In genomic region chr6:68307301-68307700, GRCh38 we compare ENCODE assay signal across 24 cellular contexts.
"Had no signal": no experiment of that assay in that cellular context is flagged by ENCODE, and none has a peak within 500 bp of the region (broad histone marks: within the 10 kb centered on the region; RNA-seq: fewer than 3 reads in every experiment).

No MANE protein-coding gene starts in this region.

- H3K27me3 ChIP-seq: neural progenitor cell, ovary, right lobe of liver, sigmoid colon, stomach, thyroid gland, tibial nerve, upper lobe of left lung, vagina had no signal

- H3K27ac ChIP-seq: neural progenitor cell, ovary, parathyroid adenoma, psoas muscle, right lobe of liver, sigmoid colon, stomach, thoracic aorta, thyroid gland, tibial nerve, upper lobe of left lung, vagina had no signal

- H3K36me3 ChIP-seq: neural progenitor cell, ovary, right lobe of liver, sigmoid colon, stomach, thoracic aorta, thyroid gland, tibial nerve, upper lobe of left lung, vagina had no signal

- H2AFZ ChIP-seq: neural progenitor cell, parathyroid adenoma had no signal

- H3K9me3 ChIP-seq: ovary, psoas muscle, right lobe of liver, sigmoid colon, thoracic aorta, thyroid gland, upper lobe of left lung, vagina had no signal

- ATAC-seq: psoas muscle; right cardiac atrium; right lobe of liver; stimulated activated effector memory CD8-positive, alpha-beta T cell treated with anti-CD3 and anti-CD28 coated beads, Interleukin-12 subunit alpha, Interleukin-12 subunit beta, amount 100 ng/mL, for 72 hours; stimulated activated naive B cell treated with anti-CD40 and anti-IgM and Interleukin-4, amounts not matched to agents 10 μg/mL and 1 μg/mL and 100 μg/mL, for 72 hours had no signal

- H3K4me3 ChIP-seq: neural progenitor cell, ovary, psoas muscle, right lobe of liver, sigmoid colon, stomach, thoracic aorta, thyroid gland, tibial nerve, upper lobe of left lung, vagina had no signal

- H3K4me1 ChIP-seq: neural progenitor cell, parathyroid adenoma, psoas muscle, right lobe of liver, sigmoid colon, stomach, thyroid gland, tibial nerve, upper lobe of left lung, vagina had no signal

- H3K4me2 ChIP-seq: neural progenitor cell had no signal

- H3K79me2 ChIP-seq: parathyroid adenoma had no signal

- DNase-seq: occipital lobe; ovary; posterior cingulate gyrus; psoas muscle; right cardiac atrium; right lobe of liver; sigmoid colon; small intestine; stimulated activated CD4-positive, alpha-beta T cell treated with anti-CD3 and anti-CD28 coated beads, Interleukin-15, amount 100 ng/mL, for 24 hours; stimulated activated CD4-positive, alpha-beta T cell treated with anti-CD3 and anti-CD28 coated beads, Interleukin-2, amount 100 ng/mL, for 24 hours; stimulated activated CD4-positive, alpha-beta T cell treated with anti-CD3 and anti-CD28 coated beads, Interleukin-2, amount 100 ng/mL, for 48 hours; stimulated activated CD4-positive, alpha-beta T cell treated with anti-CD3 and anti-CD28 coated beads, Interleukin-4, amount 100 ng/mL, for 24 hours; stimulated activated naive B cell treated with anti-CD40 and anti-IgM and Interleukin-4, amounts not matched to agents 10 μg/mL and 1 μg/mL and 100 μg/mL, for 72 hours; stimulated activated naive CD4-positive, alpha-beta T cell treated with Interleukin-2 at 50 U/mL for 16 hours; stomach; thyroid gland; trophoblast cell; upper lobe of left lung had no signal

- H3K9ac ChIP-seq: neural progenitor cell, parathyroid adenoma had no signal
